In the genomic region with DNA sequence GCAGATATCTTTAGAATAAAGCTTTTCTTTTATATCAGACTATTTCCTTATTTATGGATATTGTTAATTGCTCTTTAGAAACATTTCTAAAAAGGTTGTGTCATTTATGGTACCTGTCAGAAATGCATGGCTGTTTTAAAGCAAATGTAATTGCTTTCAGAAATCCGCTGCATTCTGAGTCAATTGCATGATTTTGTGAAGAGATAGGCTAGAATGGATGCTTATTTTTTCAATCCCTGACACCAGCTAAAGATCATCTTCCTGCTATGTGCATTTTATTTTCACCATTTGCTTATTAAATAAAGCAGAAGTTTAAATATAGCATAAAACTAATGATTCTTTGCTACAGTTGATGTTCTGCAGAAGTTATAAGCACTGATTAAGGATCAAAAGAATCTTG, we compare ENCODE assay signal across 11 cellular contexts.
"Had no signal": no experiment of that assay in that cellular context is flagged by ENCODE, and none has a peak within 500 bp of the region (broad histone marks: within the 10 kb centered on the region; RNA-seq: fewer than 3 reads in every experiment).

No MANE protein-coding gene starts in this region.

- H3K4me3 ChIP-seq: GM23248, GM23338, HAP-1 had no signal

- H3K36me3 ChIP-seq: HAP-1 had no signal

- H3K27ac ChIP-seq: GM23248 had no signal

- H3K4me2 ChIP-seq: GM23338 had no signal

- DNase-seq: GM23248, GOT3, H7, H9, HCEC 1CT, HFFc6 had no signal

- ATAC-seq: GM23338, HCT116 had no signal

- H3K9ac ChIP-seq: GM23248 had no signal

- FAIRE-seq: H1, H54 had no signal

- H3K4me1 ChIP-seq: HAP-1 had no signal

- H2AFZ ChIP-seq: GM23248, GM23338 had no signal

- H3K9me3 ChIP-seq: HAP-1 had no signal
